Comparison of ENCODE assay signal across 12 cellular contexts in genomic region chr3:67067251-67067650, GRCh38.
DNase-seq lines count a peak whose midpoint lies in the region; ATAC-seq, FAIRE-seq and TF ChIP-seq lines count a peak whose summit lies in the region.
"Had no signal": no experiment of that assay in that cellular context is flagged by ENCODE, and none has a peak within 500 bp of the region (broad histone marks: within the 10 kb centered on the region; RNA-seq: fewer than 3 reads in every experiment).

No MANE protein-coding gene starts in this region.

- no peaks in the 10 kb centered on the region for H3K36me3 Mint-ChIP-seq in activated CD4-positive, alpha-beta memory T cell treated with anti-CD3 and anti-CD28 coated beads for 36 hours
- H3K36me3 Mint-ChIP-seq: immature natural killer cell had no signal

- H3K27ac ChIP-seq in right cardiac atrium (ENCODE audit: low read length) (no peak overlapping the region), lower lobe of right lung (no peak overlapping the region)

- H3K27ac Mint-ChIP-seq in activated CD4-positive, alpha-beta memory T cell treated with anti-CD3 and anti-CD28 coated beads for 36 hours, result no peak overlapping the region
- H3K27ac Mint-ChIP-seq: activated T-cell treated with anti-CD3 and anti-CD28 coated beads, Interleukin-2, amount 50 U/mL, for 24 hours; immature natural killer cell; progenitor cell of endocrine pancreas had no signal

- CTCF ChIA-PET in activated CD4-positive, alpha-beta memory T cell treated with anti-CD3 and anti-CD28 coated beads for 36 hours (lab: Charles Lee), result interaction anchor here (0.9 kb wide), 1 partner anchor 314 kb away, joined by 3 read pairs; no protein-coding TSS in a partner anchor

- no peaks in the 10 kb centered on the region for H3K9me3 ChIP-seq in right cardiac atrium (ENCODE audit: control insufficient read depth, low read length)
- H3K9me3 ChIP-seq in lower lobe of right lung, result no peaks in the 10 kb centered on the region

- peak; percentile 86 for ATAC-seq in GM18517 (IDR thresholded peaks at IDR 0.05; ENCODE audit: unreplicated experiment)
- ATAC-seq in GM21381 (IDR thresholded peaks at IDR 0.05; ENCODE audit: unreplicated experiment), result peak; percentile 84
- ATAC-seq in HG02938 (IDR thresholded peaks at IDR 0.05; ENCODE audit: unreplicated experiment), result peak; percentile 97
- peak; percentile 94 for ATAC-seq in HG03469 (IDR thresholded peaks at IDR 0.05; ENCODE audit: unreplicated experiment)
- no peak for ATAC-seq in right cardiac atrium
- ATAC-seq in lower lobe of right lung, result no peak

- H3K27me3 ChIP-seq in right cardiac atrium (ENCODE audit: control insufficient read depth, insufficient read depth), result no peaks in the 10 kb centered on the region
- H3K27me3 ChIP-seq in lower lobe of right lung (ENCODE audit: low read depth), result no peaks in the 10 kb centered on the region

- H3K36me3 ChIP-seq in lower lobe of right lung, result no peaks in the 10 kb centered on the region

- FAIRE-seq in D721Med (lab: Jason Lieb, UNC), result no peak

- WGBS in right cardiac atrium, result 77% methylated on average over 4 of the region's 4 CpGs

- H3K4me1 Mint-ChIP-seq in activated CD4-positive, alpha-beta memory T cell treated with anti-CD3 and anti-CD28 coated beads for 36 hours (ENCODE audit: low read depth), result no peaks in the 10 kb centered on the region
- H3K4me1 Mint-ChIP-seq: immature natural killer cell had no signal

- no peaks in the 10 kb centered on the region for H3K4me1 ChIP-seq in right cardiac atrium (ENCODE audit: control insufficient read depth, insufficient read depth, low read length)
- no peaks in the 10 kb centered on the region for H3K4me1 ChIP-seq in lower lobe of right lung

- no peak for DNase-seq in right cardiac atrium
- DNase-seq in lower lobe of right lung, result no peak
- DNase-seq in activated CD4-positive, alpha-beta memory T cell treated with anti-CD3 and anti-CD28 coated beads for 36 hours, result no peak
- no peak for DNase-seq in D721Med (ENCODE audit: insufficient read length, low spot score)
- DNase-seq: activated T-cell treated with anti-CD3 and anti-CD28 coated beads, Interleukin-2, amount 50 U/mL, for 24 hours; aorta; immature natural killer cell had no signal

- TF ChIP-seq CTCF in lower lobe of right lung (IDR thresholded peaks at IDR 0.05) (no peak), D721Med (IDR thresholded peaks at IDR 0.05; ENCODE audit: insufficient read depth, missing control alignments) (no peak)

- intact Hi-C loops in right cardiac atrium (cut with DNase I), result no loop called here
- intact Hi-C loops in lower lobe of right lung (cut with DNase I), result no loop called here
- intact Hi-C loops in activated CD4-positive, alpha-beta memory T cell treated with anti-CD3 and anti-CD28 coated beads for 36 hours (cut with micrococcal nuclease), result no loop called here

- POLR2A ChIA-PET in activated CD4-positive, alpha-beta memory T cell treated with anti-CD3 and anti-CD28 coated beads for 36 hours (lab: Charles Lee), result no interaction called here

- no peak overlapping the region for H3K4me3 ChIP-seq in right cardiac atrium (ENCODE audit: low read length)
- H3K4me3 ChIP-seq in lower lobe of right lung, result no peak overlapping the region

- no peaks in the 10 kb centered on the region for H3K27me3 Mint-ChIP-seq in activated CD4-positive, alpha-beta memory T cell treated with anti-CD3 and anti-CD28 coated beads for 36 hours
- H3K27me3 Mint-ChIP-seq: progenitor cell of endocrine pancreas had no signal

- H3K9me3 Mint-ChIP-seq in activated CD4-positive, alpha-beta memory T cell treated with anti-CD3 and anti-CD28 coated beads for 36 hours, result peaks cover 2% of the 10 kb centered on the region

- no peak overlapping the region for H3K4me3 Mint-ChIP-seq in activated CD4-positive, alpha-beta memory T cell treated with anti-CD3 and anti-CD28 coated beads for 36 hours
- H3K4me3 Mint-ChIP-seq: activated T-cell treated with anti-CD3 and anti-CD28 coated beads, Interleukin-2, amount 50 U/mL, for 24 hours; immature natural killer cell had no signal

Comparison
In these comparisons a context has a peak if more than half of its experiments do, and no peak if none do; other contexts are left out.
1. ATAC-seq: peak in GM18517 (single experiment), GM21381 (single experiment), HG02938 (single experiment) and HG03469 (single experiment); none in right cardiac atrium (0 of 2) and lower lobe of right lung (0 of 2).